In genomic region chrX:29880977-29881376, GRCh38 we compare ENCODE assay signal across 28 cellular contexts.
"Had no signal": no experiment of that assay in that cellular context is flagged by ENCODE, and none has a peak within 500 bp of the region (broad histone marks: within the 10 kb centered on the region; RNA-seq: fewer than 3 reads in every experiment).

No MANE protein-coding gene starts in this region.

- H3K9me3 Mint-ChIP-seq: dendritic cell treated with granulocyte-macrophage colony-stimulating factor and Interleukin-4, amounts not matched to agents 40 ng/mL and 50 ng/mL, for 4 days; endodermal cell; mesothelial cell of epicardium; nephron; type B pancreatic cell had no signal

- H3K27ac Mint-ChIP-seq: dendritic cell treated with granulocyte-macrophage colony-stimulating factor and Interleukin-4, amounts not matched to agents 40 ng/mL and 50 ng/mL, for 4 days; endodermal cell; mesothelial cell of epicardium; naive B cell; nephron; stimulated activated effector memory CD8-positive, alpha-beta T cell treated with anti-CD3 and anti-CD28 coated beads, Interleukin-12 subunit alpha, Interleukin-12 subunit beta, amount 100 ng/mL, for 72 hours; type B pancreatic cell had no signal

- H3K27me3 Mint-ChIP-seq: dendritic cell treated with granulocyte-macrophage colony-stimulating factor and Interleukin-4, amounts not matched to agents 40 ng/mL and 50 ng/mL, for 4 days; naive B cell; type B pancreatic cell had no signal

- DNase-seq: effector CD8-positive, alpha-beta T cell; endodermal cell; foreskin fibroblast; gastrocnemius medialis; heart left ventricle; hippocampal formation; left cardiac atrium; left lung; mesenchymal stem cell; mucosa of descending colon; naive B cell; nucleus accumbens; sigmoid colon; stimulated activated CD4-positive, alpha-beta T cell treated with anti-CD3 and anti-CD28 coated beads, Interleukin-2, amount 100 ng/mL, for 24 hours; stimulated activated CD4-positive, alpha-beta T cell treated with anti-CD3 and anti-CD28 coated beads, Interleukin-4, amount 100 ng/mL, for 24 hours; stimulated activated naive CD4-positive, alpha-beta T cell treated with Interleukin-2 at 50 U/mL for 16 hours; substantia nigra; testis; tibial artery had no signal

- H3K4me1 ChIP-seq: gastrocnemius medialis, heart left ventricle, left lung, prostate gland, right atrium auricular region, sigmoid colon, testis, tibial artery had no signal

- H3K27ac ChIP-seq: epithelial cell of prostate, gastrocnemius medialis, heart left ventricle, left lung, prostate gland, right atrium auricular region, sigmoid colon, testis, tibial artery had no signal

- H3K4me3 Mint-ChIP-seq: dendritic cell treated with granulocyte-macrophage colony-stimulating factor and Interleukin-4, amounts not matched to agents 40 ng/mL and 50 ng/mL, for 4 days; endodermal cell; mesothelial cell of epicardium; naive B cell; nephron; stimulated activated effector memory CD8-positive, alpha-beta T cell treated with anti-CD3 and anti-CD28 coated beads, Interleukin-12 subunit alpha, Interleukin-12 subunit beta, amount 100 ng/mL, for 72 hours; type B pancreatic cell had no signal

- H3K36me3 ChIP-seq: gastrocnemius medialis, heart left ventricle, left lung, prostate gland, right atrium auricular region, sigmoid colon, tibial artery had no signal

- H3K27me3 ChIP-seq: gastrocnemius medialis, heart left ventricle, right atrium auricular region, sigmoid colon, testis, tibial artery had no signal

- H3K36me3 Mint-ChIP-seq: mesothelial cell of epicardium; naive B cell; stimulated activated effector memory CD8-positive, alpha-beta T cell treated with anti-CD3 and anti-CD28 coated beads, Interleukin-12 subunit alpha, Interleukin-12 subunit beta, amount 100 ng/mL, for 72 hours; type B pancreatic cell had no signal

- H3K4me3 ChIP-seq: gastrocnemius medialis, heart left ventricle, left lung, mucosa of descending colon, prostate gland, right atrium auricular region, sigmoid colon, testis, tibial artery had no signal

- ATAC-seq: esophagus mucosa; gastrocnemius medialis; heart left ventricle; left cardiac atrium; left lung; mucosa of descending colon; stimulated activated effector memory CD8-positive, alpha-beta T cell treated with anti-CD3 and anti-CD28 coated beads, Interleukin-12 subunit alpha, Interleukin-12 subunit beta, amount 100 ng/mL, for 72 hours had no signal

- H3K9me3 ChIP-seq: gastrocnemius medialis, heart left ventricle, left lung, mucosa of descending colon, prostate gland, right atrium auricular region, sigmoid colon, testis, tibial artery had no signal

- H3K4me1 Mint-ChIP-seq: mesothelial cell of epicardium; naive B cell; nephron; stimulated activated effector memory CD8-positive, alpha-beta T cell treated with anti-CD3 and anti-CD28 coated beads, Interleukin-12 subunit alpha, Interleukin-12 subunit beta, amount 100 ng/mL, for 72 hours had no signal
